In genomic region chr17:73155410-73156165, GRCh38 we compare ENCODE assay signal across 1 cellular context.
TF ChIP-seq lines count a peak whose summit lies in the region.

No MANE protein-coding gene starts in this region.

TF ChIP-seq in HepG2, 621 proteins besides CTCF, POLR2A, EP300 and RAD21 (continued from another document and continues in another):
- TF ChIP-seq NPAS2 (CRISPR knock-in tag; IDR thresholded peaks at IDR 0.05; ENCODE audit: borderline replicate concordance): no peak
- peak; percentile 38; the same call in 1 of the 2 replicates for TF ChIP-seq ZNF276 (CRISPR knock-in tag; IDR thresholded peaks at IDR 0.05; ENCODE audit: low read depth)
- TF ChIP-seq PTBP1 (IDR thresholded peaks at IDR 0.05; ENCODE audit: low read depth, low read length, poor library complexity, severe bottlenecking): no peak
- no peak for TF ChIP-seq FOXC1 (CRISPR knock-in tag; IDR thresholded peaks at IDR 0.05; ENCODE audit: borderline replicate concordance)
- no peak for TF ChIP-seq U2AF2 (IDR thresholded peaks at IDR 0.05; ENCODE audit: low read depth, low read length)
- no peak for TF ChIP-seq XRCC5 (optimal IDR thresholded peaks at IDR 0.05; ENCODE audit: low read length)
- TF ChIP-seq IKZF5 (CRISPR knock-in tag; IDR thresholded peaks at IDR 0.05): 0 out of 2 replicates have a peak, but pooled peaks have one; percentile 3
- peak; percentile 25; the same call in 1 of the 2 replicates for TF ChIP-seq GABPB1 (CRISPR knock-in tag; IDR thresholded peaks at IDR 0.05)
- no peak for TF ChIP-seq ZNF562 (CRISPR knock-in tag; IDR thresholded peaks at IDR 0.05; ENCODE audit: borderline replicate concordance)
- no peak for TF ChIP-seq KDM3A (CRISPR knock-in tag; IDR thresholded peaks at IDR 0.05; ENCODE audit: low read depth)
- no peak for TF ChIP-seq NONO (IDR thresholded peaks at IDR 0.05)
- no peak for TF ChIP-seq NONO (CRISPR knock-in tag; conservative IDR thresholded peaks at IDR 0.05)
- TF ChIP-seq SPEN (CRISPR knock-in tag; IDR thresholded peaks at IDR 0.05; ENCODE audit: low read depth): no peak
- no peak for TF ChIP-seq ZNF737 (CRISPR knock-in tag; IDR thresholded peaks at IDR 0.05; ENCODE audit: borderline replicate concordance)
- TF ChIP-seq BCL3 (CRISPR knock-in tag; IDR thresholded peaks at IDR 0.05): 0 out of 2 replicates have a peak, but pooled peaks have one; percentile 18
- TF ChIP-seq CBX5 (CRISPR knock-in tag; IDR thresholded peaks at IDR 0.05; ENCODE audit: borderline replicate concordance): no peak
- TF ChIP-seq FOXA3 (CRISPR knock-in tag; IDR thresholded peaks at IDR 0.05): no peak
- TF ChIP-seq HNF1A (IDR thresholded peaks at IDR 0.05; ENCODE audit: low read depth): no peak
- no peak for TF ChIP-seq HNF1A (CRISPR knock-in tag; IDR thresholded peaks at IDR 0.05; ENCODE audit: borderline replicate concordance)
- TF ChIP-seq ZNF383 (CRISPR knock-in tag; IDR thresholded peaks at IDR 0.05; ENCODE audit: borderline replicate concordance): no peak
- no peak for TF ChIP-seq MYC (CRISPR knock-in tag; IDR thresholded peaks at IDR 0.05; ENCODE audit: borderline replicate concordance)
- TF ChIP-seq ZNF670 (CRISPR knock-in tag; IDR thresholded peaks at IDR 0.05; ENCODE audit: borderline replicate concordance): no peak
- TF ChIP-seq ZHX1 (CRISPR knock-in tag; IDR thresholded peaks at IDR 0.05; ENCODE audit: low read depth): no peak
- TF ChIP-seq ZNF253 (CRISPR knock-in tag; IDR thresholded peaks at IDR 0.05; ENCODE audit: borderline replicate concordance): peak; percentile 6; the same call in 1 of the 2 replicates
- TF ChIP-seq ZIK1 (CRISPR knock-in tag; IDR thresholded peaks at IDR 0.05; ENCODE audit: borderline replicate concordance, low read depth): peak; percentile 75; the same call in 1 of the 2 replicates
- TF ChIP-seq ZNF576 (CRISPR knock-in tag; IDR thresholded peaks at IDR 0.05): no peak
- no peak for TF ChIP-seq AGO1 (IDR thresholded peaks at IDR 0.05; ENCODE audit: low read depth, low read length, poor library complexity, severe bottlenecking)
- TF ChIP-seq HNF4G (IDR thresholded peaks at IDR 0.05; ENCODE audit: borderline replicate concordance, low read depth, low read length): no peak
- no peak; the same call in 1 of the 2 replicates for TF ChIP-seq HNF4G (CRISPR knock-in tag; IDR thresholded peaks at IDR 0.05; ENCODE audit: borderline replicate concordance, low read depth)
- no peak for TF ChIP-seq ZNF225 (CRISPR knock-in tag; IDR thresholded peaks at IDR 0.05)
- no peak for TF ChIP-seq ETS1 (CRISPR knock-in tag; IDR thresholded peaks at IDR 0.05)
- TF ChIP-seq GMEB1 (CRISPR knock-in tag; IDR thresholded peaks at IDR 0.05; ENCODE audit: borderline replicate concordance): peak; percentile 42; the same call in 1 of the 2 replicates
- no peak for TF ChIP-seq MZF1 (CRISPR knock-in tag; IDR thresholded peaks at IDR 0.05; ENCODE audit: borderline replicate concordance)
- no peak for TF ChIP-seq SNAPC4 (CRISPR knock-in tag; IDR thresholded peaks at IDR 0.05)
- no peak for TF ChIP-seq ZKSCAN1 (IDR thresholded peaks at IDR 0.05; ENCODE audit: low read length)
- no peak for TF ChIP-seq HDAC2 (CRISPR knock-in tag; IDR thresholded peaks at IDR 0.05)
- no peak for TF ChIP-seq RBM39 (IDR thresholded peaks at IDR 0.05; ENCODE audit: low read depth, low read length, poor library complexity, severe bottlenecking)
- no peak for TF ChIP-seq ZNF282 (IDR thresholded peaks at IDR 0.05; ENCODE audit: partially characterized antibody)
